1 cellular context compared by ENCODE assay signal in the genomic region with DNA sequence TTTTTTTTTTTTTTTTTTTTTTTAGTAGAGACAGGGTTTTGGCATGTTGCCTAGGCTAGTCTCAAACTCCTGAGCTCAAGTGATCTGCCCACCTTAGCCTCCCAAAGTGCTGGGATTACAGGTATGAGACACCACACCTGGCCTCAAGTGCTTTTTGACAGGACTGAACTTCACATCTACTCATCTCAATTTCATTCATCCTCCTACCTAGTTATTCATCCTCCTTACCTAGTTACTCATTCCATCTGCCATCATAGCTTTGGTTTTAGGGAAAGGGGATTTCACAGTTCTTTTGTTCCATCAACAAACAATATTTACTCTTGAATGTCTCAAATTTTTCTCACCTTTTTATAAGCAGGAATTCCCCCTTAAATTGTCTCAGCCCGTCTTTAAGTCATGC.
TF ChIP-seq lines count a peak whose summit lies in the region.

No MANE protein-coding gene starts in this region.

TF ChIP-seq in endothelial cell of umbilical vein, 7 proteins besides CTCF, POLR2A, EP300 and RAD21:
- TF ChIP-seq MYC (IDR thresholded peaks at IDR 0.05; ENCODE audit: low read depth, low read length) = no peak
- no peak for TF ChIP-seq GATA2 (IDR thresholded peaks at IDR 0.05; ENCODE audit: insufficient read depth, insufficient read length, low read depth, low read length)
- TF ChIP-seq, protein P1, sequence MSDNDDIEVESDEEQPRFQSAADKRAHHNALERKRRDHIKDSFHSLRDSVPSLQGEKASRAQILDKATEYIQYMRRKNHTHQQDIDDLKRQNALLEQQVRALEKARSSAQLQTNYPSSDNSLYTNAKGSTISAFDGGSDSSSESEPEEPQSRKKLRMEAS (IDR thresholded peaks at IDR 0.05; ENCODE audit: insufficient read depth, insufficient read length) = no peak
- no peak for TF ChIP-seq EZH2 (IDR thresholded peaks at IDR 0.05; ENCODE audit: borderline replicate concordance, low read depth, low read length, severe bottlenecking)
- no peak for TF ChIP-seq JUN (IDR thresholded peaks at IDR 0.05; ENCODE audit: borderline replicate concordance, insufficient read depth, insufficient read length, low read depth)
- TF ChIP-seq FOS (IDR thresholded peaks at IDR 0.05; ENCODE audit: borderline replicate concordance, insufficient read depth, low read length) = no peak
- no peak for TF ChIP-seq POLR2AphosphoS5 (IDR thresholded peaks at IDR 0.05; ENCODE audit: insufficient read depth, low read depth, low read length)
